8 cellular contexts compared by ENCODE assay signal in the genomic region with DNA sequence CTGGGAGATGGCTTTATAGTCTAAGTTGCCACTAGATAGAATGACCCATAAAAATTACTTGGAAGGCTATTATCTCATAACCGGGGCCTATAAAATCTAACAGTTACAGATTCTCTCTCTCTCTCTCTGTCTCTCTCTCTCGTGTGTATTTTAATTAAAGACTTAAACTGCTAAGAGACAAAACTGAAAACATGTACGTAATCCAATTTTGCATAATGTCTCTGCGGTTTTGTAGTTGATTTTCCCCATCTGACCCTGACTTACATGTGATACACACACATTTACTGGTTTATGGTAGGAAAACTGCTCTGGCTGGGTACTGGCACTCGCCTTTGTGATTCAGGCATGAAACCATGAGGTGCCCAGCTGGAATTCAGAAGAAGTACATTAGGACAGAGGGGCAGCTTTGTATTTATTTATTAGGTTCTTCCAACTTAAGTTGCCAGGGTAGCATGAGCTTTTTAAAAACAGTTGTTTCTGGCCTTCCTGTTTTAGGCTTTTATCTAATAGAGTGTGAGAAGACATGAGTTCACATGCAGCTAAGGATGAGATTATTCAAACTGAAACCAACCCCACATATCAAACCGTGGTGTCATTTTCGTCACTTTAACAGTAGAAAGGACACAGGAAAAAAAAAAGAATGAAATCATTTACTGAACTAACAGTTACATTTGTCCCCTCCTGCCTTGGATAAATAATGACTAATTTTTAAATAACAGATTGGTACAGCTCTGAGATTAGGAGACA.
DNase-seq lines count a peak whose midpoint lies in the region; ATAC-seq and TF ChIP-seq lines count a peak whose summit lies in the region.

No MANE protein-coding gene starts in this region.

- in situ Hi-C loops in astrocyte of the cerebellum (cut with HindIII; ENCODE audit: low sequenced_read_pairs) = loop anchor here (5.0 kb wide), 1 partner anchor 144 kb away; no protein-coding TSS in a partner anchor

- H3K27ac Mint-ChIP-seq in naive thymus-derived CD4-positive, alpha-beta T cell = peak overlapping the region; percentile 72 to 99 (median 92)

- POLR2A ChIA-PET in naive thymus-derived CD4-positive, alpha-beta T cell (lab: Charles Lee) = no interaction called here

- H3K27ac ChIP-seq in naive thymus-derived CD4-positive, alpha-beta T cell (ENCODE audit: low read depth, low read length) = peak overlapping the region; percentile 70

- H3K9me3 Mint-ChIP-seq in naive thymus-derived CD4-positive, alpha-beta T cell = no peaks in the 10 kb centered on the region

- ATAC-seq in GM18511 (IDR thresholded peaks at IDR 0.05; ENCODE audit: unreplicated experiment) = peak; percentile 75
- peak; percentile 80 for ATAC-seq in naive thymus-derived CD4-positive, alpha-beta T cell
- no peak for ATAC-seq in omental fat pad (ENCODE audit: low FRiP score)

- H3K36me3 ChIP-seq in naive thymus-derived CD4-positive, alpha-beta T cell (ENCODE audit: control insufficient read depth in 2 of 3, insufficient read depth in 3 of 3, low read length in 3 of 3) = no peaks in the 10 kb centered on the region

- peaks cover 16 to 31% of the 10 kb centered on the region in 2 donors for H3K4me1 ChIP-seq in naive thymus-derived CD4-positive, alpha-beta T cell (ENCODE audit: control insufficient read depth in 2 of 2, insufficient read depth in 2 of 2, low read length in 2 of 2)

- no peak for TF ChIP-seq CTCF in astrocyte of the cerebellum (IDR thresholded peaks at IDR 0.05; ENCODE audit: low read depth, low read length, missing control alignments)
- TF ChIP-seq CTCF in omental fat pad (IDR thresholded peaks at IDR 0.05) = no peak

- H3K9me3 ChIP-seq in naive thymus-derived CD4-positive, alpha-beta T cell (ENCODE audit: control insufficient read depth in 2 of 3, low read length in 3 of 3) = no peaks in the 10 kb centered on the region

- intact Hi-C loops in naive thymus-derived CD4-positive, alpha-beta T cell (cut with micrococcal nuclease) = loop anchor here (1.0 to 5.0 kb wide), 9 partner anchors 11 to 340 kb away; a partner anchor contains a TSS

- CTCF ChIA-PET in naive thymus-derived CD4-positive, alpha-beta T cell (lab: Charles Lee) = no interaction called here

- H3K4me1 Mint-ChIP-seq in naive thymus-derived CD4-positive, alpha-beta T cell = peaks cover 16 to 60% (median 37%) of the 10 kb centered on the region in 7 donors

- no peaks in the 10 kb centered on the region for H3K27me3 Mint-ChIP-seq in naive thymus-derived CD4-positive, alpha-beta T cell

- DNase-seq in HCEC 1CT (peak; percentile 67), NCI-H460 (ENCODE audit: extremely low read depth, low read depth) (peak; percentile 68), astrocyte of the cerebellum (ENCODE audit: low read depth) (peak; percentile 60), omental fat pad (ENCODE audit: low spot score) (no peak), DMS53 treated with DMSO at 0.1 percent for 48 hours (lab: John Stamatoyannopoulos, UW; ENCODE audit: unreplicated experiment) (no peak), cortex of kidney (lab: John Stamatoyannopoulos, UW) (no peak)
- DNase-seq in naive thymus-derived CD4-positive, alpha-beta T cell = peak in 7 of 9 donors; percentile 22 to 52 (median 34)

- no peaks in the 10 kb centered on the region for H3K27me3 ChIP-seq in naive thymus-derived CD4-positive, alpha-beta T cell (ENCODE audit: control insufficient read depth in 2 of 2, insufficient read depth in 2 of 2, low read length in 2 of 2)

- H3K4me3 ChIP-seq in astrocyte of the cerebellum (ENCODE audit: low read depth, low read length) = no peak overlapping the region
- peak overlapping the region; percentile 31 for H3K4me3 ChIP-seq in naive thymus-derived CD4-positive, alpha-beta T cell (ENCODE audit: low read length)

- peaks cover 0 to 15% (median 0%) of the 10 kb centered on the region in 5 donors for H3K36me3 Mint-ChIP-seq in naive thymus-derived CD4-positive, alpha-beta T cell

- H3K4me3 Mint-ChIP-seq in naive thymus-derived CD4-positive, alpha-beta T cell = peak overlapping the region in 9 of 10 donors; percentile 59 to 84 (median 69)

Comparison
In these comparisons a context has a peak if more than half of its experiments do, and no peak if none do; other contexts are left out.
1. DNase-seq: peak in HCEC 1CT (single experiment), NCI-H460 (single experiment), astrocyte of the cerebellum (single experiment) and naive thymus-derived CD4-positive, alpha-beta T cell (7 of 9); none in omental fat pad (single experiment), DMS53 treated with DMSO at 0.1 percent for 48 hours (single experiment) and cortex of kidney (single experiment).